1 cellular context compared by ENCODE assay signal in genomic region chr17:17387461-17388362, GRCh38.
TF ChIP-seq lines count a peak whose summit lies in the region.

No MANE protein-coding gene starts in this region.

TF ChIP-seq in HepG2, 621 proteins besides CTCF, POLR2A, EP300 and RAD21 (continued from another document and continues in another):
- TF ChIP-seq ETS1 (CRISPR knock-in tag; IDR thresholded peaks at IDR 0.05) = no peak
- no peak for TF ChIP-seq GATAD2A (CRISPR knock-in tag; IDR thresholded peaks at IDR 0.05)
- no peak for TF ChIP-seq ZNF260 (CRISPR knock-in tag; IDR thresholded peaks at IDR 0.05; ENCODE audit: borderline replicate concordance, low read depth)
- TF ChIP-seq SRSF9 (IDR thresholded peaks at IDR 0.05; ENCODE audit: borderline replicate concordance, insufficient read depth, low read depth, low read length, poor library complexity, severe bottlenecking) = no peak
- no peak for TF ChIP-seq ZNF609 (CRISPR knock-in tag; IDR thresholded peaks at IDR 0.05; ENCODE audit: borderline replicate concordance)
- TF ChIP-seq IKZF1 (IDR thresholded peaks at IDR 0.05) = no peak
- TF ChIP-seq NFIC (IDR thresholded peaks at IDR 0.05; ENCODE audit: low read length) = no peak
- TF ChIP-seq MAF1 (CRISPR knock-in tag; IDR thresholded peaks at IDR 0.05; ENCODE audit: borderline replicate concordance) = no peak
- no peak for TF ChIP-seq SYNCRIP (IDR thresholded peaks at IDR 0.05; ENCODE audit: insufficient read depth, low read depth, low read length)
- TF ChIP-seq ZNF326 (CRISPR knock-in tag; IDR thresholded peaks at IDR 0.05; ENCODE audit: borderline replicate concordance) = no peak
- TF ChIP-seq CHD2 (IDR thresholded peaks at IDR 0.05; ENCODE audit: low read depth, low read length) = no peak
- no peak for TF ChIP-seq NKX3-1 (CRISPR knock-in tag; IDR thresholded peaks at IDR 0.05)
- no peak for TF ChIP-seq SIX1 (CRISPR knock-in tag; IDR thresholded peaks at IDR 0.05; ENCODE audit: borderline replicate concordance)
- no peak for TF ChIP-seq ZFP41 (CRISPR knock-in tag; IDR thresholded peaks at IDR 0.05; ENCODE audit: borderline replicate concordance)
- TF ChIP-seq HNRNPK (IDR thresholded peaks at IDR 0.05; ENCODE audit: low read depth, low read length, poor library complexity, severe bottlenecking) = no peak
- TF ChIP-seq, protein P1, sequence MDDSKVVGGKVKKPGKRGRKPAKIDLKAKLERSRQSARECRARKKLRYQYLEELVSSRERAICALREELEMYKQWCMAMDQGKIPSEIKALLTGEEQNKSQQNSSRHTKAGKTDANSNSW (CRISPR knock-in tag; IDR thresholded peaks at IDR 0.05; ENCODE audit: borderline replicate concordance) = no peak
- TF ChIP-seq ZSCAN29 (CRISPR knock-in tag; conservative IDR thresholded peaks at IDR 0.05) = no peak
- no peak for TF ChIP-seq ZNF616 (CRISPR knock-in tag; IDR thresholded peaks at IDR 0.05; ENCODE audit: low read depth)
- TF ChIP-seq TRAFD1 (CRISPR knock-in tag; IDR thresholded peaks at IDR 0.05; ENCODE audit: borderline replicate concordance) = no peak
- TF ChIP-seq KDM5B (CRISPR knock-in tag; IDR thresholded peaks at IDR 0.05; ENCODE audit: borderline replicate concordance) = peak; percentile 60; the same call in 1 of the 2 replicates
- TF ChIP-seq, protein P2, sequence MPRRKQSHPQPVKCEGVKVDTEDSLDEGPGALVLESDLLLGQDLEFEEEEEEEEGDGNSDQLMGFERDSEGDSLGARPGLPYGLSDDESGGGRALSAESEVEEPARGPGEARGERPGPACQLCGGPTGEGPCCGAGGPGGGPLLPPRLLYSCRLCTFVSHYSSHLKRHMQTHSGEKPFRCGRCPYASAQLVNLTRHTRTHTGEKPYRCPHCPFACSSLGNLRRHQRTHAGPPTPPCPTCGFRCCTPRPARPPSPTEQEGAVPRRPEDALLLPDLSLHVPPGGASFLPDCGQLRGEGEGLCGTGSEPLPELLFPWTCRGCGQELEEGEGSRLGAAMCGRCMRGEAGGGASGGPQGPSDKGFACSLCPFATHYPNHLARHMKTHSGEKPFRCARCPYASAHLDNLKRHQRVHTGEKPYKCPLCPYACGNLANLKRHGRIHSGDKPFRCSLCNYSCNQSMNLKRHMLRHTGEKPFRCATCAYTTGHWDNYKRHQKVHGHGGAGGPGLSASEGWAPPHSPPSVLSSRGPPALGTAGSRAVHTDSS (CRISPR knock-in tag; conservative IDR thresholded peaks at IDR 0.05) = no peak
- no peak for TF ChIP-seq YEATS2 (CRISPR knock-in tag; IDR thresholded peaks at IDR 0.05; ENCODE audit: borderline replicate concordance)
- no peak for TF ChIP-seq ATAD3A (CRISPR knock-in tag; IDR thresholded peaks at IDR 0.05)
- TF ChIP-seq SPEN (CRISPR knock-in tag; IDR thresholded peaks at IDR 0.05; ENCODE audit: low read depth) = peak; percentile 28; the same call in 1 of the 2 replicates
- TF ChIP-seq ZNF451 (CRISPR knock-in tag; IDR thresholded peaks at IDR 0.05) = no peak
- TF ChIP-seq, protein P3, sequence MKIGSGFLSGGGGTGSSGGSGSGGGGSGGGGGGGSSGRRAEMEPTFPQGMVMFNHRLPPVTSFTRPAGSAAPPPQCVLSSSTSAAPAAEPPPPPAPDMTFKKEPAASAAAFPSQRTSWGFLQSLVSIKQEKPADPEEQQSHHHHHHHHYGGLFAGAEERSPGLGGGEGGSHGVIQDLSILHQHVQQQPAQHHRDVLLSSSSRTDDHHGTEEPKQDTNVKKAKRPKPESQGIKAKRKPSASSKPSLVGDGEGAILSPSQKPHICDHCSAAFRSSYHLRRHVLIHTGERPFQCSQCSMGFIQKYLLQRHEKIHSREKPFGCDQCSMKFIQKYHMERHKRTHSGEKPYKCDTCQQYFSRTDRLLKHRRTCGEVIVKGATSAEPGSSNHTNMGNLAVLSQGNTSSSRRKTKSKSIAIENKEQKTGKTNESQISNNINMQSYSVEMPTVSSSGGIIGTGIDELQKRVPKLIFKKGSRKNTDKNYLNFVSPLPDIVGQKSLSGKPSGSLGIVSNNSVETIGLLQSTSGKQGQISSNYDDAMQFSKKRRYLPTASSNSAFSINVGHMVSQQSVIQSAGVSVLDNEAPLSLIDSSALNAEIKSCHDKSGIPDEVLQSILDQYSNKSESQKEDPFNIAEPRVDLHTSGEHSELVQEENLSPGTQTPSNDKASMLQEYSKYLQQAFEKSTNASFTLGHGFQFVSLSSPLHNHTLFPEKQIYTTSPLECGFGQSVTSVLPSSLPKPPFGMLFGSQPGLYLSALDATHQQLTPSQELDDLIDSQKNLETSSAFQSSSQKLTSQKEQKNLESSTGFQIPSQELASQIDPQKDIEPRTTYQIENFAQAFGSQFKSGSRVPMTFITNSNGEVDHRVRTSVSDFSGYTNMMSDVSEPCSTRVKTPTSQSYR (CRISPR knock-in tag; IDR thresholded peaks at IDR 0.05; ENCODE audit: borderline replicate concordance) = no peak
- no peak for TF ChIP-seq HDAC6 (IDR thresholded peaks at IDR 0.05; ENCODE audit: low read depth, low read length)
- no peak for TF ChIP-seq ZNF567 (CRISPR knock-in tag; IDR thresholded peaks at IDR 0.05; ENCODE audit: borderline replicate concordance)
- 0 out of 2 replicates have a peak, but pooled peaks have one; percentile 26 for TF ChIP-seq ZSCAN31 (CRISPR knock-in tag; IDR thresholded peaks at IDR 0.05; ENCODE audit: low read depth)
- no peak for TF ChIP-seq CCAR2 (optimal IDR thresholded peaks at IDR 0.05; ENCODE audit: low read depth, low read length)
- no peak for TF ChIP-seq ZNF780A (CRISPR knock-in tag; IDR thresholded peaks at IDR 0.05)
- no peak for TF ChIP-seq CERS6 (CRISPR knock-in tag; IDR thresholded peaks at IDR 0.05)
- TF ChIP-seq, protein P4, sequence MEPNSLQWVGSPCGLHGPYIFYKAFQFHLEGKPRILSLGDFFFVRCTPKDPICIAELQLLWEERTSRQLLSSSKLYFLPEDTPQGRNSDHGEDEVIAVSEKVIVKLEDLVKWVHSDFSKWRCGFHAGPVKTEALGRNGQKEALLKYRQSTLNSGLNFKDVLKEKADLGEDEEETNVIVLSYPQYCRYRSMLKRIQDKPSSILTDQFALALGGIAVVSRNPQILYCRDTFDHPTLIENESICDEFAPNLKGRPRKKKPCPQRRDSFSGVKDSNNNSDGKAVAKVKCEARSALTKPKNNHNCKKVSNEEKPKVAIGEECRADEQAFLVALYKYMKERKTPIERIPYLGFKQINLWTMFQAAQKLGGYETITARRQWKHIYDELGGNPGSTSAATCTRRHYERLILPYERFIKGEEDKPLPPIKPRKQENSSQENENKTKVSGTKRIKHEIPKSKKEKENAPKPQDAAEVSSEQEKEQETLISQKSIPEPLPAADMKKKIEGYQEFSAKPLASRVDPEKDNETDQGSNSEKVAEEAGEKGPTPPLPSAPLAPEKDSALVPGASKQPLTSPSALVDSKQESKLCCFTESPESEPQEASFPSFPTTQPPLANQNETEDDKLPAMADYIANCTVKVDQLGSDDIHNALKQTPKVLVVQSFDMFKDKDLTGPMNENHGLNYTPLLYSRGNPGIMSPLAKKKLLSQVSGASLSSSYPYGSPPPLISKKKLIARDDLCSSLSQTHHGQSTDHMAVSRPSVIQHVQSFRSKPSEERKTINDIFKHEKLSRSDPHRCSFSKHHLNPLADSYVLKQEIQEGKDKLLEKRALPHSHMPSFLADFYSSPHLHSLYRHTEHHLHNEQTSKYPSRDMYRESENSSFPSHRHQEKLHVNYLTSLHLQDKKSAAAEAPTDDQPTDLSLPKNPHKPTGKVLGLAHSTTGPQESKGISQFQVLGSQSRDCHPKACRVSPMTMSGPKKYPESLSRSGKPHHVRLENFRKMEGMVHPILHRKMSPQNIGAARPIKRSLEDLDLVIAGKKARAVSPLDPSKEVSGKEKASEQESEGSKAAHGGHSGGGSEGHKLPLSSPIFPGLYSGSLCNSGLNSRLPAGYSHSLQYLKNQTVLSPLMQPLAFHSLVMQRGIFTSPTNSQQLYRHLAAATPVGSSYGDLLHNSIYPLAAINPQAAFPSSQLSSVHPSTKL (CRISPR knock-in tag; IDR thresholded peaks at IDR 0.05) = peak; percentile 20; the same call in 1 of the 2 replicates
- TF ChIP-seq, protein P5, sequence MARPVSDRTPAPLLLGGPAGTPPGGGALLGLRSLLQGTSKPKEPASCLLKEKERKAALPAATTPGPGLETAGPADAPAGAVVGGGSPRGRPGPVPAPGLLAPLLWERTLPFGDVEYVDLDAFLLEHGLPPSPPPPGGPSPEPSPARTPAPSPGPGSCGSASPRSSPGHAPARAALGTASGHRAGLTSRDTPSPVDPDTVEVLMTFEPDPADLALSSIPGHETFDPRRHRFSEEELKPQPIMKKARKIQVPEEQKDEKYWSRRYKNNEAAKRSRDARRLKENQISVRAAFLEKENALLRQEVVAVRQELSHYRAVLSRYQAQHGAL (CRISPR knock-in tag; IDR thresholded peaks at IDR 0.05; ENCODE audit: not compliant biosample characterization) = no peak
- no peak for TF ChIP-seq NCOA1 (CRISPR knock-in tag; IDR thresholded peaks at IDR 0.05)
- TF ChIP-seq ZNF253 (CRISPR knock-in tag; IDR thresholded peaks at IDR 0.05; ENCODE audit: borderline replicate concordance) = no peak
- no peak for TF ChIP-seq GFI1 (CRISPR knock-in tag; IDR thresholded peaks at IDR 0.05; ENCODE audit: borderline replicate concordance)
- TF ChIP-seq, protein P6, sequence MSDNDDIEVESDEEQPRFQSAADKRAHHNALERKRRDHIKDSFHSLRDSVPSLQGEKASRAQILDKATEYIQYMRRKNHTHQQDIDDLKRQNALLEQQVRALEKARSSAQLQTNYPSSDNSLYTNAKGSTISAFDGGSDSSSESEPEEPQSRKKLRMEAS (IDR thresholded peaks at IDR 0.05) = peak; percentile 32; the same call in 1 of the 2 replicates
- no peak for TF ChIP-seq FOXC1 (CRISPR knock-in tag; IDR thresholded peaks at IDR 0.05; ENCODE audit: borderline replicate concordance)
- TF ChIP-seq ZNF615 (CRISPR knock-in tag; IDR thresholded peaks at IDR 0.05; ENCODE audit: borderline replicate concordance) = no peak
- TF ChIP-seq CEBPG (CRISPR knock-in tag; IDR thresholded peaks at IDR 0.05) = no peak
- TF ChIP-seq ZNF790 (CRISPR knock-in tag; IDR thresholded peaks at IDR 0.05; ENCODE audit: borderline replicate concordance) = no peak
